Comparison of ENCODE assay signal across 25 cellular contexts in the genomic region with DNA sequence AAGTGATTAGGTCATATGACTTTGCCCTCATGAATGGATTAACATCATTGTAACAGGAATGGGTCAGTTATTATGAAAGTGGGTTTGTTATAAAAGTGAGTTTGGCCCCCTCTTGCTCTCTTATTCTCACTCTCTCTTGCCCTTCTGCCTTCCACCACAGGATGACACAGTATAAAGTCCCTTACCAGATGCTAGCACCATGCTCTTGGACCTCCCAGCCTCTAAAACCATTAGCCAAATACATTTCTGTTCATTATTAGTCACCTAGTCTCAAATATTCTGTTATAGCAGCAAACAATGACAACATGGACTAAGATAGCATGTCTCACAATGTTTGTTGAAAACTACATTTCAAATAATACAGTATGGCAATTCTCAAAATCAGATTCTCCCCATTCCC. TPM values are rescaled to one million over a fixed set of nuclear protein-coding genes. Genes with fewer than 3 reads are reported as not detected.
DNase-seq lines count a peak whose midpoint lies in the region; ATAC-seq and TF ChIP-seq lines count a peak whose summit lies in the region.
"Had no signal": no experiment of that assay in that cellular context is flagged by ENCODE, and none has a peak within 500 bp of the region (broad histone marks: within the 10 kb centered on the region; RNA-seq: fewer than 3 reads in every experiment).

No MANE protein-coding gene starts in this region.

- TF ChIP-seq CTCF in chondrocyte (IDR thresholded peaks at IDR 0.05): no peak

- no peaks in the 10 kb centered on the region for H3K4me1 Mint-ChIP-seq in chondrocyte (ENCODE audit: low read depth)
- H3K4me1 Mint-ChIP-seq: central memory CD8-positive, alpha-beta T cell had no signal

- no peak overlapping the region for H3K4me3 Mint-ChIP-seq in chondrocyte (ENCODE audit: unreplicated experiment)
- H3K4me3 Mint-ChIP-seq: CD8-positive, alpha-beta T cell; central memory CD8-positive, alpha-beta T cell; GM23338; HFFc6; T-helper 2 cell treated with Interferon-gamma antibody and Interleukin-4, amounts not matched to agents 5 μg/mL and 100 μg/mL, for 36 hours had no signal

- no peaks in the 10 kb centered on the region for H3K27me3 Mint-ChIP-seq in chondrocyte (ENCODE audit: low read depth)
- H3K27me3 Mint-ChIP-seq: central memory CD8-positive, alpha-beta T cell had no signal

- peak; percentile 50 for ATAC-seq in GM18907 (IDR thresholded peaks at IDR 0.05; ENCODE audit: unreplicated experiment)
- peak; percentile 13 for ATAC-seq in GM21526 (IDR thresholded peaks at IDR 0.05; ENCODE audit: low FRiP score, unreplicated experiment)
- ATAC-seq in HG03097 (IDR thresholded peaks at IDR 0.05; ENCODE audit: low FRiP score, unreplicated experiment): peak; percentile 36
- peak; percentile 27 for ATAC-seq in HG03571 (IDR thresholded peaks at IDR 0.05; ENCODE audit: unreplicated experiment)
- no peak for ATAC-seq in sciatic nerve
- no peak for ATAC-seq in GM19455 (IDR thresholded peaks at IDR 0.05; ENCODE audit: unreplicated experiment)
- ATAC-seq: CD8-positive, alpha-beta T cell; GM23338; K562; right cardiac atrium; upper lobe of right lung had no signal

- H3K27ac Mint-ChIP-seq in chondrocyte (ENCODE audit: unreplicated experiment): no peak overlapping the region
- H3K27ac Mint-ChIP-seq: CD8-positive, alpha-beta T cell; GM23338; HFFc6; T-helper 2 cell treated with Interferon-gamma antibody and Interleukin-4, amounts not matched to agents 5 μg/mL and 100 μg/mL, for 36 hours had no signal

- DNase-seq in sciatic nerve (ENCODE audit: low spot score): no peak
- no peak for DNase-seq in chondrocyte (ENCODE audit: low spot score)
- no peak for DNase-seq in SW480 (ENCODE audit: low spot score)
- DNase-seq: activated CD4-positive, alpha-beta T cell treated with anti-CD3 and anti-CD28 coated beads for 4 hours; activated gamma-delta T cell treated with Interleukin-2 at 50 U/mL for 16 hours; activated T-cell treated with anti-CD3 and anti-CD28 coated beads, Interleukin-2, amount 50 U/mL, for 1 hour; CD8-positive, alpha-beta T cell; dorsolateral prefrontal cortex; NCI-H2081; NCI-H2227 treated with DMSO at 0.1 percent for 48 hours; NCI-H526 treated with DMSO at 0.1 percent for 48 hours; right cardiac atrium; Right ventricle myocardium superior; stimulated activated CD4-positive, alpha-beta T cell treated with anti-CD3 and anti-CD28 coated beads, Interleukin-4, amount 100 ng/mL, for 1 hour; upper lobe of right lung had no signal

- intact Hi-C loops in sciatic nerve (cut with DNase I): no loop called here

- peaks cover 11% of the 10 kb centered on the region for H3K9me3 Mint-ChIP-seq in chondrocyte (ENCODE audit: low read depth)
- H3K9me3 Mint-ChIP-seq: CD8-positive, alpha-beta T cell; central memory CD8-positive, alpha-beta T cell; GM23338; HFFc6; T-helper 2 cell treated with Interferon-gamma antibody and Interleukin-4, amounts not matched to agents 5 μg/mL and 100 μg/mL, for 36 hours had no signal

- peaks cover 2% of the 10 kb centered on the region for H3K36me3 Mint-ChIP-seq in chondrocyte (ENCODE audit: low read depth)
- H3K36me3 Mint-ChIP-seq: CD8-positive, alpha-beta T cell had no signal

RNA-seq across cellular contexts. Expression of a gene that starts 59.7 kb away (rescaled TPM):
- total RNA-seq in sciatic nerve (16.0 TPM), chondrocyte (19.6 to 25.9 TPM (median 21.3 TPM) in 3 replicates)

RNA-seq across cellular contexts. Expression of a gene that starts 59.8 kb away (rescaled TPM):
- total RNA-seq in sciatic nerve (41.8 TPM), chondrocyte (26.3 to 34.9 TPM (median 30.2 TPM) in 3 replicates)

Comparison
In these comparisons a context has a peak if more than half of its experiments do, and no peak if none do; other contexts are left out.
1. ATAC-seq: peak in GM18907 (single experiment), GM21526 (single experiment), HG03097 (single experiment) and HG03571 (single experiment); none in sciatic nerve (single experiment) and GM19455 (single experiment).